In genomic region chr11:3280662-3281061, GRCh38 we compare ENCODE assay signal across 4 cellular contexts. TPM values are rescaled to one million over a fixed set of nuclear protein-coding genes. Genes with fewer than 3 reads are reported as not detected.
"Had no signal": no experiment of that assay in that cellular context is flagged by ENCODE, and none has a peak within 500 bp of the region (broad histone marks: within the 10 kb centered on the region; RNA-seq: fewer than 3 reads in every experiment).

No MANE protein-coding gene starts in this region.

RNA-seq across cellular contexts. Expression of gene MRGPRE, which starts 48.4 kb away (rescaled TPM):
- total RNA-seq: LHCN-M2, M059J, MCF 10A, NCI-H460 had no signal
